In the genomic region with DNA sequence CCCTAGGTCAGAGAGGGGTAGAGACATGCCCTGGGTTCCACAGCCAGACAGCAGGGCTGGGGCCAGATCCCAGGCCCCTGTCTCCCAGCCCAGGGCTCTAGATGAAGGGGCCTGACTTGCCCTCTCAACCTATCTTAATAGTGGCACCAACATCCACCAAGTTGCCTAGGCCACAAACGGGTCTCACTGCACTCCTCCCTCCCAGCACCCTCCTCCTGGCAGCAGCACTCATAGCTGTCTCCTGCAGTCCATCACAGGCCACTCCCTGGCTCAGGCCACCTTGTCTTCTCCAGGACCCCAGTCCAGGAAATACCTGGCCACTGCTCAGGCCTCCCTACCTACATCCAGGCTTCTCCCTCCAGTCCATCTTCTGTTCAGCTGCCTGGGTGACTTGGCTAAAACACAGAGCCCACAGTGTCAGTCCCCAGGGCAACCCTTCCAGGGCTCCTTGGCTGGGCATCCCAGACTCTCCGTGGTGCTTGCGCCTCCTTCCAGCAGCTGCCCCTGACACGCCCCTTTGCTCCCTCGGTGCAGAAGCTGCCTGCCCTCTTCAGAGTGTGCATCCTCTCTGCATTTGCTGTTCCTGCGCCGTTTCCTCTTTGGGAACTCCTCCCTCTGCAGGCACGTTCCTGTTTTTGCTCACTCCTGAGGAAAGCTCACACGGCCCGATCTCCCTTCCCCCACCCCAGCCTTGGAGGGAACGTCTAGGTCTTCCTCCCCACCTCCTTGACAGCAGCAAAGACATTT, we compare ENCODE assay signal across 9 cellular contexts. TPM values are rescaled to one million over a fixed set of nuclear protein-coding genes. Genes with fewer than 3 reads are reported as not detected.
DNase-seq lines count a peak whose midpoint lies in the region; ATAC-seq, FAIRE-seq and TF ChIP-seq lines count a peak whose summit lies in the region.
"Had no signal": no experiment of that assay in that cellular context is flagged by ENCODE, and none has a peak within 500 bp of the region (broad histone marks: within the 10 kb centered on the region; RNA-seq: fewer than 3 reads in every experiment).

No MANE protein-coding gene starts in this region.

- H3K36me3 ChIP-seq in GM12878 (ENCODE audit: control insufficient read depth in 2 of 2, insufficient read depth in 2 of 2, low read length in 1 of 2) (no peaks in the 10 kb centered on the region), upper lobe of left lung (no peaks in the 10 kb centered on the region)

- peak overlapping the region; percentile 96 for H3K27ac Mint-ChIP-seq in activated CD4-positive, alpha-beta T cell treated with anti-CD3 and anti-CD28 coated beads, Interleukin-2, amount 10 ng/mL, durations not matched to agents 24 days and 14 days
- H3K27ac Mint-ChIP-seq: CD8-positive, alpha-beta T cell had no signal

- H3K9ac ChIP-seq in GM12878 (ENCODE audit: control insufficient read depth, insufficient read depth, low read length) = 0 out of 2 replicates have a peak overlapping the region, but pooled peaks have one; percentile 5

- 17% methylated on average over 11 of the region's 11 CpGs for WGBS in GM12878 (ENCODE audit: insufficient coverage, insufficient replicate concordance, low lambda C conversion rate, missing lambda C conversion rate)
- WGBS in lower leg skin, 2 donors = 20 to 26% methylated on average over 11 of the region's 11 CpGs
- 25 to 26% methylated on average over 11 of the region's 11 CpGs for WGBS in upper lobe of left lung, 2 donors

- H3K9me3 ChIP-seq in GM12878 (replicated peaks; ENCODE audit: control insufficient read depth, insufficient read depth, low read length) (peaks cover 18% of the 10 kb centered on the region; the same call in 2 of the 3 replicates), upper lobe of left lung (peaks cover 0 to 6% (median 5%) of the 10 kb centered on the region in 4 donors)

- no peak for TF ChIP-seq POLR2A in GM12878 (IDR thresholded peaks at IDR 0.05; ENCODE audit: low read depth, low read length)
- TF ChIP-seq POLR2A in lower leg skin (IDR thresholded peaks at IDR 0.05) = no peak
- TF ChIP-seq POLR2A in upper lobe of left lung (IDR thresholded peaks at IDR 0.05) = peak in 1 of 4 donors; percentile 53

- CTCF ChIA-PET in GM12878 (lab: Yijun Ruan, JAX) = interaction anchor here (2.2 to 10.0 kb wide), 2 partner anchors 31 to 41 kb away, joined by 15 to 70 read pairs; a partner anchor contains a TSS

- no peak for TF ChIP-seq RAD21 in GM12878 (IDR thresholded peaks at IDR 0.05; ENCODE audit: insufficient read depth, low read depth, low read length)

- TSS peak; percentile 89 for BruUV-seq in GM12878 (replicated peaks; lab: Mats Ljungman, UMichigan)

- H3K4me1 ChIP-seq in GM12878 (ENCODE audit: control insufficient read depth, insufficient read depth, low read length) (peaks cover 41% of the 10 kb centered on the region), upper lobe of left lung (peaks cover 15 to 30% (median 28%) of the 10 kb centered on the region in 4 donors)

- H3K27me3 ChIP-seq in GM12878 (replicated peaks in 1 of 2; ENCODE audit: control insufficient read depth in 2 of 2, insufficient read depth in 2 of 2, low read length in 1 of 2) = peaks cover 0 to 5% of the 10 kb centered on the region in 2 experiments; a peak in 1 of 4 replicates
- no peaks in the 10 kb centered on the region for H3K27me3 ChIP-seq in upper lobe of left lung

- peaks cover 45% of the 10 kb centered on the region for H3K4me1 Mint-ChIP-seq in activated CD4-positive, alpha-beta T cell treated with anti-CD3 and anti-CD28 coated beads, Interleukin-2, amount 10 ng/mL, durations not matched to agents 24 days and 14 days

- H3K4me3 ChIP-seq in GM12878 = no peak overlapping the region
- no peak overlapping the region for H3K4me3 ChIP-seq in lower leg skin (ENCODE audit: low read depth, poor library complexity, severe bottlenecking)
- H3K4me3 ChIP-seq in upper lobe of left lung = no peak overlapping the region

- SMC1A ChIA-PET in GM12878 (lab: Charles Lee; ENCODE audit: uncharacterized antibody, unreplicated experiment) = interaction anchor here (0.7 to 2.9 kb wide), 7 partner anchors 9 to 43 kb away, joined by 3 to 24 read pairs (median 4); no protein-coding TSS in a partner anchor

- H3K27ac ChIP-seq in GM12878 (ENCODE audit: control insufficient read depth, insufficient read depth) = no peak overlapping the region
- H3K27ac ChIP-seq in upper lobe of left lung = peak overlapping the region; percentile 87 to 94 (median 89)

- TF ChIP-seq EP300 in GM12878 (IDR thresholded peaks at IDR 0.05; ENCODE audit: borderline replicate concordance in 1 of 2, control insufficient read depth in 1 of 2, low read depth in 2 of 2, low read length in 2 of 2) (no peak; a peak in 1 of 4 replicates), upper lobe of left lung (IDR thresholded peaks at IDR 0.05) (peak in 2 of 4 donors; percentile 50 to 68)

- H3K79me2 ChIP-seq in GM12878 (ENCODE audit: control insufficient read depth, insufficient read depth, low read length) = no peaks in the 10 kb centered on the region

- H3K9me3 Mint-ChIP-seq in activated CD4-positive, alpha-beta T cell treated with anti-CD3 and anti-CD28 coated beads, Interleukin-2, amount 10 ng/mL, durations not matched to agents 24 days and 14 days = peaks cover 16% of the 10 kb centered on the region
- H3K9me3 Mint-ChIP-seq: CD8-positive, alpha-beta T cell had no signal

- RAD21 ChIA-PET in GM12878 (lab: Charles Lee; ENCODE audit: unreplicated experiment) = interaction anchor here (0.8 to 11.6 kb wide), 3 partner anchors 31 to 49 kb away, joined by 3 to 145 read pairs (median 8); a partner anchor contains a TSS

- H2AFZ ChIP-seq in GM12878 (ENCODE audit: control insufficient read depth, low read depth, low read length) = no peak overlapping the region

- intact Hi-C loops in activated CD4-positive, alpha-beta T cell treated with anti-CD3 and anti-CD28 coated beads, Interleukin-2, amount 10 ng/mL, durations not matched to agents 24 days and 14 days (cut with micrococcal nuclease) = no loop called here
- intact Hi-C loops in GM12878 (cut with micrococcal nuclease; ENCODE audit: unreplicated experiment) (no loop called here), lower leg skin (cut with DNase I; ENCODE audit: low total_unique reads) (no loop called here)

- H4K20me1 ChIP-seq in GM12878 (ENCODE audit: control insufficient read depth, insufficient read depth) = no peaks in the 10 kb centered on the region

- in situ Hi-C loops in GM12878 (cut with MboI) = loop anchor here (5.0 kb wide), 1 partner anchor 42 kb away; a partner anchor contains a TSS

- FAIRE-seq in GM12878 (lab: Jason Lieb, UNC) = no peak

- H3K4me2 ChIP-seq in GM12878 (ENCODE audit: control insufficient read depth, insufficient read depth) = 0 out of 2 replicates have a peak overlapping the region, but pooled peaks have one; percentile 35

- POLR2A ChIA-PET in GM12878 (lab: Charles Lee) = interaction anchor here (1.0 to 2.4 kb wide), 8 partner anchors 9 to 45 kb away, joined by 3 to 33 read pairs (median 6); a partner anchor contains a TSS

- TF ChIP-seq CTCF in GM12878 (IDR thresholded peaks at IDR 0.05 in 2 of 3, conservative IDR thresholded peaks at IDR 0.05 in 1 of 3; ENCODE audit: control insufficient read depth in 2 of 3, extremely low read depth in 1 of 3, insufficient read depth in 1 of 3, low read depth in 3 of 3, low read length in 3 of 3) (no peak), lower leg skin (IDR thresholded peaks at IDR 0.05) (no peak), upper lobe of left lung (IDR thresholded peaks at IDR 0.05) (peak in 2 of 6 experiments; percentile 27 to 36)

- peaks cover 11% of the 10 kb centered on the region for H3K36me3 Mint-ChIP-seq in activated CD4-positive, alpha-beta T cell treated with anti-CD3 and anti-CD28 coated beads, Interleukin-2, amount 10 ng/mL, durations not matched to agents 24 days and 14 days (ENCODE audit: low read depth)
- H3K36me3 Mint-ChIP-seq: CD8-positive, alpha-beta T cell had no signal

- peak; percentile 65 for DNase-seq in activated CD4-positive, alpha-beta T cell treated with anti-CD3 and anti-CD28 coated beads, Interleukin-2, amount 10 ng/mL, durations not matched to agents 24 days and 14 days
- no peak for DNase-seq in activated CD4-positive, alpha-beta T cell treated with anti-CD3 and anti-CD28 coated beads, Interleukin-2, amount 50 U/mL, for 4 hours
- DNase-seq in GM12878 (ENCODE audit: low read depth, low spot score) = no peak
- peak; percentile 76 to 93 for DNase-seq in lower leg skin (ENCODE audit: low spot score in 2 of 2)
- DNase-seq in upper lobe of left lung = peak in 1 of 2 donors; percentile 81
- DNase-seq in NCI-H524 treated with DMSO at 0.1 percent for 48 hours (lab: John Stamatoyannopoulos, UW) = no peak

- peak; percentile 22 for ATAC-seq in GM12878
- peak; percentile 74 to 87 for ATAC-seq in upper lobe of left lung (ENCODE audit: low FRiP score in 2 of 2)
- no peak for ATAC-seq in HG03469 (IDR thresholded peaks at IDR 0.05; ENCODE audit: unreplicated experiment)
- no peak for ATAC-seq in HG02759 (IDR thresholded peaks at IDR 0.05; ENCODE audit: unreplicated experiment)

- H3K27me3 Mint-ChIP-seq in activated CD4-positive, alpha-beta T cell treated with anti-CD3 and anti-CD28 coated beads, Interleukin-2, amount 10 ng/mL, durations not matched to agents 24 days and 14 days = no peaks in the 10 kb centered on the region

- peak overlapping the region; percentile 49 for H3K4me3 Mint-ChIP-seq in activated CD4-positive, alpha-beta T cell treated with anti-CD3 and anti-CD28 coated beads, Interleukin-2, amount 10 ng/mL, durations not matched to agents 24 days and 14 days
- H3K4me3 Mint-ChIP-seq: CD8-positive, alpha-beta T cell had no signal

RNA-seq across cellular contexts. Expression of a gene that starts 40.5 kb away (rescaled TPM):
- total RNA-seq in activated CD4-positive, alpha-beta T cell treated with anti-CD3 and anti-CD28 coated beads, Interleukin-2, amount 10 ng/mL, durations not matched to agents 24 days and 14 days = 6.6 and 8.6 TPM in 2 replicates
- total RNA-seq in GM12878 (2013; cell fraction: nucleolus; rRNA removed) = 16.4 and 17.5 TPM in 2 replicates
- total RNA-seq in GM12878 (2014; rRNA removed) (11.0 and 12.9 TPM in 2 replicates), GM12878 (2014; rRNA removed; fragmentation: Illumina TruSeq; extraction: Trizol) (4.9 and 5.5 TPM in 2 replicates), GM12878 (2021) (20.8 and 21.2 TPM in 2 replicates), lower leg skin (10 to 100 TPM in 3 of 4 donors, 1 to 10 TPM in 1; 9.0 to 42.5 (median 18.7) TPM), upper lobe of left lung (100 to 1,000 TPM in 1 of 6 donors, 10 to 100 TPM in 5; 41.3 to 118 (median 60.3) TPM)
- 3.9 TPM for polyA plus RNA-seq in GM12878 (2011; ENCODE audit: low read depth)
- polyA plus RNA-seq in GM12878 (2011; rRNA removed) (0.17 and 0.56 TPM in 2 replicates), GM12878 (2014; fragmentation: Illumina TruSeq; extraction: Trizol) (7.1 and 9.3 TPM in 2 replicates), GM12878 (2014; fragmentation: Nextera tagmentation; extraction: Ambion mirVana) (1 to 10 TPM; 4.3 to 7.4 TPM), GM12878 (2014; rRNA removed) (12.2 and 15.4 TPM in 2 replicates), GM12878 (2016; fragmentation: Nextera tagmentation; extraction: Ambion mirVana) (1 to 10 TPM; 6.8 to 7.4 TPM)
- polyA plus RNA-seq in GM12878 (2011; cell fraction: cytosol; rRNA removed) = 0.31 and 0.67 TPM in 2 replicates
- polyA plus RNA-seq in GM12878 (2011; cell fraction: nucleus; rRNA removed) = 0.88 and 1.3 TPM in 2 replicates
- polyA plus RNA-seq in GM12878 (2012) = 4.3 and 11.6 TPM in 2 replicates
- 0.44 and 2.3 TPM in 2 replicates for polyA minus RNA-seq in GM12878 (2011; rRNA and poly(A)+ RNA removed)
- 0.40 and 0.62 TPM in 2 replicates for polyA minus RNA-seq in GM12878 (2011; cell fraction: cytosol; rRNA and poly(A)+ RNA removed)
- polyA minus RNA-seq in GM12878 (2011; cell fraction: nucleus; rRNA and poly(A)+ RNA removed) = 0.12 and 0.19 TPM in 2 replicates

Comparison
In these comparisons a context has a peak if more than half of its experiments do, and no peak if none do; other contexts are left out.
1. DNase-seq: peak in activated CD4-positive, alpha-beta T cell treated with anti-CD3 and anti-CD28 coated beads, Interleukin-2, amount 10 ng/mL, durations not matched to agents 24 days and 14 days (single experiment) and lower leg skin (2 of 2); none in activated CD4-positive, alpha-beta T cell treated with anti-CD3 and anti-CD28 coated beads, Interleukin-2, amount 50 U/mL, for 4 hours (0 of 2), GM12878 (single experiment) and NCI-H524 treated with DMSO at 0.1 percent for 48 hours (single experiment).
2. ATAC-seq: peak in GM12878 (single experiment) and upper lobe of left lung (2 of 2); none in HG03469 (single experiment) and HG02759 (single experiment).